ENCODE assay signal across 12 cellular contexts in the genomic region with DNA sequence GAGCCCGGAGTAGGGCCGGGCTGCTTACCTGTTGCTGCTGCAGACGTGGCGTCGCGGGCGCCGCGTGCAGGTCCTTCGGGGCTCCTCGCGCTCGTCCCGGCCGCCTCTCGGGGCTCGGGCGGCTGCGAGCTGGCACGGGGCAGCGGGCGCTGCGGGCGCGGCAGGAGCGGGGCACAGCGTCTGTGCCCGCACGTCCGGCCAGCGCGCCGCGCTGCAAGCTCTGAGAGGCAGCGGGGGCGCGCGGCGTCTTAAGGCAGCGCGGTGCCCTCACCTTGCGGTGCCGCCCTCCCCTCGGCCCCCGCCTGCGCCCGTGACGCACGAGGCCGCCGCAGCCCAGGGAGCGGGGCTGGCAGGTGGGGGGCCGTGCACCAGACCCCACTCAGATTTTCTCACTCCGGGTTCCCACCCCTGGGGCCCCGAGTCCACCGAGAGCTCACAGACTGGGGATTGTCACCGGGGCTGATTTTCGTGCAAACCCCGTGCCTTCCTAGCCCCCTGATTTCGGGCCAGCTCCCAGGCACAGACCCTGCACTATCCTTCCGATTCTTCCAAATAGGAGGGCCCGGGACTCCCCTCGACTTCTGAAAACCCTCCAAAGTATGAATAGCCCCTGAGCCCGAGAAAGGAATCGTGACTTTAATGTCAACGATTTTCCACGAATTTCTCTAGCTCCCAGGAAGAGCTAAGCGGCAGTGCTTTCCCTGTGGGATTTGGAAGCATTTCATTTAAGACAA. TPM values are rescaled to one million over a fixed set of nuclear protein-coding genes. Genes with fewer than 3 reads are reported as not detected.
DNase-seq lines count a peak whose midpoint lies in the region; ATAC-seq and TF ChIP-seq lines count a peak whose summit lies in the region.
"Had no signal": no experiment of that assay in that cellular context is flagged by ENCODE, and none has a peak within 500 bp of the region (broad histone marks: within the 10 kb centered on the region; RNA-seq: fewer than 3 reads in every experiment).

A gene with protein sequence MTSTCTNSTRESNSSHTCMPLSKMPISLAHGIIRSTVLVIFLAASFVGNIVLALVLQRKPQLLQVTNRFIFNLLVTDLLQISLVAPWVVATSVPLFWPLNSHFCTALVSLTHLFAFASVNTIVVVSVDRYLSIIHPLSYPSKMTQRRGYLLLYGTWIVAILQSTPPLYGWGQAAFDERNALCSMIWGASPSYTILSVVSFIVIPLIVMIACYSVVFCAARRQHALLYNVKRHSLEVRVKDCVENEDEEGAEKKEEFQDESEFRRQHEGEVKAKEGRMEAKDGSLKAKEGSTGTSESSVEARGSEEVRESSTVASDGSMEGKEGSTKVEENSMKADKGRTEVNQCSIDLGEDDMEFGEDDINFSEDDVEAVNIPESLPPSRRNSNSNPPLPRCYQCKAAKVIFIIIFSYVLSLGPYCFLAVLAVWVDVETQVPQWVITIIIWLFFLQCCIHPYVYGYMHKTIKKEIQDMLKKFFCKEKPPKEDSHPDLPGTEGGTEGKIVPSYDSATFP (minus strand): TSS at position 222 of the 734 bp plus-strand sequence. CDS start 2,321 bp downstream, outside the sequence.

- peak within 1 kb of the TSS; percentile 25; the same call in 1 of the 2 replicates for H3K9ac ChIP-seq in ES-I3 (ENCODE audit: low read depth, low read length)

- peaks cover 48% of the 10 kb centered on the region for H3K27me3 Mint-ChIP-seq in activated naive CD8-positive, alpha-beta T cell treated with anti-CD3 and anti-CD28 coated beads for 36 hours
- peaks cover 22 to 27% (median 25%) of the 10 kb centered on the region in 3 donors for H3K27me3 Mint-ChIP-seq in naive B cell

- H3K4me3 Mint-ChIP-seq in activated naive CD8-positive, alpha-beta T cell treated with anti-CD3 and anti-CD28 coated beads for 36 hours = no peak within 1 kb of the TSS
- H3K4me3 Mint-ChIP-seq in naive B cell = peak within 1 kb of the TSS; percentile 17 to 67 (median 41)

- no peak within 1 kb of the TSS for H3K27ac Mint-ChIP-seq in activated naive CD8-positive, alpha-beta T cell treated with anti-CD3 and anti-CD28 coated beads for 36 hours
- peak within 1 kb of the TSS in 1 of 6 donors; percentile 78 for H3K27ac Mint-ChIP-seq in naive B cell
- H3K27ac Mint-ChIP-seq: activated T-helper 2 cell treated with anti-CD3 and anti-CD28 coated beads, Interferon-gamma antibody, Interleukin-2, Interleukin-4, amounts not matched to agents 10 μg/mL and 5 μg/mL and 100 μg/mL, durations not matched to agents 14 hours and 24 hours and 36 hours; stimulated activated naive B cell treated with anti-CD40 and anti-IgM and Interleukin-4, amounts not matched to agents 10 μg/mL and 1 μg/mL and 100 μg/mL, for 72 hours had no signal

- no peak within 1 kb of the TSS for H3K27ac ChIP-seq in ascending aorta

- intact Hi-C loops in ascending aorta (cut with DNase I) = no loop called here

- H3K4me3 ChIP-seq in ascending aorta = peak within 1 kb of the TSS in 1 of 2 donors; percentile 22

- no peaks in the 10 kb centered on the region for H3K9me3 Mint-ChIP-seq in activated naive CD8-positive, alpha-beta T cell treated with anti-CD3 and anti-CD28 coated beads for 36 hours
- peaks cover 0 to 5% (median 2%) of the 10 kb centered on the region in 7 donors for H3K9me3 Mint-ChIP-seq in naive B cell
- H3K9me3 Mint-ChIP-seq: activated T-helper 2 cell treated with anti-CD3 and anti-CD28 coated beads, Interferon-gamma antibody, Interleukin-2, Interleukin-4, amounts not matched to agents 10 μg/mL and 5 μg/mL and 100 μg/mL, durations not matched to agents 14 hours and 24 hours and 36 hours; stimulated activated naive B cell treated with anti-CD40 and anti-IgM and Interleukin-4, amounts not matched to agents 10 μg/mL and 1 μg/mL and 100 μg/mL, for 72 hours had no signal

- no peaks in the 10 kb centered on the region for H3K36me3 Mint-ChIP-seq in activated naive CD8-positive, alpha-beta T cell treated with anti-CD3 and anti-CD28 coated beads for 36 hours
- peaks cover 0 to 8% of the 10 kb centered on the region in 2 donors for H3K36me3 Mint-ChIP-seq in naive B cell
- H3K36me3 Mint-ChIP-seq: stimulated activated naive B cell treated with anti-CD40 and anti-IgM and Interleukin-4, amounts not matched to agents 10 μg/mL and 1 μg/mL and 100 μg/mL, for 72 hours had no signal

- H3K27me3 ChIP-seq in ascending aorta = no peaks in the 10 kb centered on the region

- ATAC-seq in naive B cell (ENCODE audit: low read depth in 2 of 2) = peak in 1 of 2 donors; percentile 26

- H3K9me3 ChIP-seq in ES-I3 (ENCODE audit: control insufficient read depth, insufficient read depth, low read length) = no peaks in the 10 kb centered on the region
- H3K9me3 ChIP-seq in ascending aorta = no peaks in the 10 kb centered on the region

- no peak for TF ChIP-seq CTCF in ascending aorta (IDR thresholded peaks at IDR 0.05)

- H3K4me1 ChIP-seq in ES-I3 (ENCODE audit: insufficient read depth, low read length) = no peaks in the 10 kb centered on the region
- no peaks in the 10 kb centered on the region for H3K4me1 ChIP-seq in ascending aorta

- DNase-seq in NCI-H1417 (lab: John Stamatoyannopoulos, UW) (peak in 2 of 3 experiments; percentile 31 to 34), NCI-H1417 treated with DMSO at 0.1 percent for 48 hours (lab: John Stamatoyannopoulos, UW) (no peak), naive B cell (no peak), NCI-H1105 treated with DMSO at 0.1 percent for 48 hours (lab: John Stamatoyannopoulos, UW) (no peak), AG08396 (ENCODE audit: low spot score) (no peak), ascending aorta (ENCODE audit: low spot score in 2 of 2) (no peak)
- DNase-seq in activated naive CD8-positive, alpha-beta T cell treated with anti-CD3 and anti-CD28 coated beads for 36 hours = peak; percentile 9
- DNase-seq: ACHN; Kasumi-1; stimulated activated naive B cell treated with anti-CD40 and anti-IgM and Interleukin-4, amounts not matched to agents 10 μg/mL and 1 μg/mL and 100 μg/mL, for 72 hours had no signal

- H3K36me3 ChIP-seq in ES-I3 (ENCODE audit: insufficient read depth, low read length) = no peaks in the 10 kb centered on the region
- H3K36me3 ChIP-seq in ascending aorta = no peaks in the 10 kb centered on the region

- H3K4me1 Mint-ChIP-seq in activated naive CD8-positive, alpha-beta T cell treated with anti-CD3 and anti-CD28 coated beads for 36 hours = peaks cover 7% of the 10 kb centered on the region
- peaks cover 6 to 11% (median 7%) of the 10 kb centered on the region in 3 donors for H3K4me1 Mint-ChIP-seq in naive B cell
- H3K4me1 Mint-ChIP-seq: stimulated activated naive B cell treated with anti-CD40 and anti-IgM and Interleukin-4, amounts not matched to agents 10 μg/mL and 1 μg/mL and 100 μg/mL, for 72 hours had no signal

RNA-seq across cellular contexts. Expression of the gene that starts here (rescaled TPM):
- not detected for total RNA-seq in activated naive CD8-positive, alpha-beta T cell treated with anti-CD3 and anti-CD28 coated beads for 36 hours
- polyA plus RNA-seq in naive B cell (ENCODE audit: low read depth in 6 of 6) = under 1 TPM in 2 of 6 donors, not detected in 4; 0.24 to 0.25 TPM
- total RNA-seq in ascending aorta = not detected
- total RNA-seq: activated T-helper 2 cell treated with anti-CD3 and anti-CD28 coated beads, Interferon-gamma antibody, Interleukin-2, Interleukin-4, amounts not matched to agents 10 μg/mL and 5 μg/mL and 100 μg/mL, durations not matched to agents 14 hours and 24 hours and 36 hours had no signal

Comparison
In these comparisons a context has a peak if more than half of its experiments do, and no peak if none do; other contexts are left out.
1. DNase-seq: peak in NCI-H1417 (2 of 3); none in NCI-H1417 treated with DMSO at 0.1 percent for 48 hours (single experiment), naive B cell (single experiment), NCI-H1105 treated with DMSO at 0.1 percent for 48 hours (single experiment), AG08396 (single experiment) and ascending aorta (0 of 2).
2. Peak in DNase-seq in activated naive CD8-positive, alpha-beta T cell treated with anti-CD3 and anti-CD28 coated beads for 36 hours; RNA of the gene not detected or under 1 TPM.